ENCODE assay signal across 13 cellular contexts in genomic region chr17:68107373-68107772, GRCh38.
A peak's percentile ranks its signal among the peaks of the same experiment; 100 is the strongest.
DNase-seq lines count a peak whose midpoint lies in the region; ATAC-seq and TF ChIP-seq lines count a peak whose summit lies in the region.
"Had no signal": no experiment of that assay in that cellular context is flagged by ENCODE, and none has a peak within 500 bp of the region (broad histone marks: within the 10 kb centered on the region; RNA-seq: fewer than 3 reads in every experiment).

No MANE protein-coding gene starts in this region.

- TF ChIP-seq CTCF in progenitor cell of endocrine pancreas (IDR thresholded peaks at IDR 0.05; ENCODE audit: unreplicated experiment) (no peak), osteoblast (IDR thresholded peaks at IDR 0.05; ENCODE audit: extremely low read depth, low read depth, low read length) (no peak)

- H3K27me3 ChIP-seq in osteoblast (ENCODE audit: insufficient read depth, low read length): no peaks in the 10 kb centered on the region

- no peak overlapping the region for H2AFZ ChIP-seq in osteoblast (ENCODE audit: low read length)

- intact Hi-C loops in left cardiac atrium (cut with DNase I): no loop called here

- H3K4me1 ChIP-seq in osteoblast (ENCODE audit: insufficient read depth, low read length): no peaks in the 10 kb centered on the region
- H3K4me1 ChIP-seq: BLaER1 had no signal

- H3K27me3 Mint-ChIP-seq in activated naive CD8-positive, alpha-beta T cell: no peaks in the 10 kb centered on the region
- no peaks in the 10 kb centered on the region for H3K27me3 Mint-ChIP-seq in activated naive CD8-positive, alpha-beta T cell treated with anti-CD3 and anti-CD28 coated beads, Interleukin-2, amount 50 U/mL, for 24 hours
- H3K27me3 Mint-ChIP-seq in immature natural killer cell (ENCODE audit: low read depth in 3 of 3) (peaks cover 0 to 1% (median under 1%) of the 10 kb centered on the region in 3 donors), progenitor cell of endocrine pancreas (no peaks in the 10 kb centered on the region)

- H3K36me3 ChIP-seq in osteoblast (ENCODE audit: insufficient read depth, low read length): peaks cover 5% of the 10 kb centered on the region
- H3K36me3 ChIP-seq: BLaER1 had no signal

- no peak for ATAC-seq in activated naive CD8-positive, alpha-beta T cell treated with anti-CD3 and anti-CD28 coated beads, Interleukin-2, amount 50 U/mL, for 24 hours
- peak; percentile 47 to 51 for ATAC-seq in left cardiac atrium
- no peak for ATAC-seq in GM18867 (IDR thresholded peaks at IDR 0.05; ENCODE audit: unreplicated experiment)
- ATAC-seq: HCT116 had no signal

- no peak overlapping the region for H3K27ac ChIP-seq in osteoblast (ENCODE audit: low read depth, low read length)
- H3K27ac ChIP-seq: 22Rv1, BLaER1 had no signal

- no peak overlapping the region for H3K4me3 ChIP-seq in osteoblast (ENCODE audit: insufficient read depth, low read length)
- H3K4me3 ChIP-seq: BLaER1 had no signal

- peak overlapping the region; percentile 1 for H3K4me3 Mint-ChIP-seq in activated naive CD8-positive, alpha-beta T cell
- no peak overlapping the region for H3K4me3 Mint-ChIP-seq in activated naive CD8-positive, alpha-beta T cell treated with anti-CD3 and anti-CD28 coated beads, Interleukin-2, amount 50 U/mL, for 24 hours
- H3K4me3 Mint-ChIP-seq in immature natural killer cell (peak overlapping the region in 2 of 5 donors; percentile 4 to 58), progenitor cell of endocrine pancreas (ENCODE audit: low read depth) (no peak overlapping the region)

- no peaks in the 10 kb centered on the region for H3K9me3 ChIP-seq in osteoblast (ENCODE audit: low read depth, low read length)

- peaks cover 46% of the 10 kb centered on the region for H3K4me1 Mint-ChIP-seq in activated naive CD8-positive, alpha-beta T cell (ENCODE audit: low read depth)
- peaks cover 35% of the 10 kb centered on the region for H3K4me1 Mint-ChIP-seq in activated naive CD8-positive, alpha-beta T cell treated with anti-CD3 and anti-CD28 coated beads, Interleukin-2, amount 50 U/mL, for 24 hours
- H3K4me1 Mint-ChIP-seq in immature natural killer cell (peaks cover 47 to 63% of the 10 kb centered on the region in 2 donors), progenitor cell of endocrine pancreas (ENCODE audit: low read depth) (peaks cover 16% of the 10 kb centered on the region)

- no peak for DNase-seq in activated naive CD8-positive, alpha-beta T cell treated with anti-CD3 and anti-CD28 coated beads, Interleukin-2, amount 50 U/mL, for 24 hours
- DNase-seq in left cardiac atrium: no peak
- DNase-seq in immature natural killer cell: no peak
- no peak for DNase-seq in progenitor cell of endocrine pancreas (ENCODE audit: low spot score, unreplicated experiment)
- no peak for DNase-seq in osteoblast (ENCODE audit: insufficient read length, low spot score, missing footprints)
- DNase-seq in AG08395 (ENCODE audit: low spot score): no peak
- DNase-seq: AML-193, DMS53 had no signal

- peaks cover 3% of the 10 kb centered on the region for H3K36me3 Mint-ChIP-seq in activated naive CD8-positive, alpha-beta T cell
- H3K36me3 Mint-ChIP-seq in activated naive CD8-positive, alpha-beta T cell treated with anti-CD3 and anti-CD28 coated beads, Interleukin-2, amount 50 U/mL, for 24 hours (ENCODE audit: low read depth): peaks cover 11% of the 10 kb centered on the region
- peaks cover 0 to 5% (median 4%) of the 10 kb centered on the region in 3 donors for H3K36me3 Mint-ChIP-seq in immature natural killer cell
- H3K36me3 Mint-ChIP-seq in progenitor cell of endocrine pancreas (ENCODE audit: insufficient read depth): peaks cover 20% of the 10 kb centered on the region

- no peak overlapping the region for H3K27ac Mint-ChIP-seq in activated naive CD8-positive, alpha-beta T cell
- no peak overlapping the region for H3K27ac Mint-ChIP-seq in activated naive CD8-positive, alpha-beta T cell treated with anti-CD3 and anti-CD28 coated beads, Interleukin-2, amount 50 U/mL, for 24 hours
- H3K27ac Mint-ChIP-seq in immature natural killer cell (peak overlapping the region in 5 of 6 donors; percentile 25 to 88 (median 84)), progenitor cell of endocrine pancreas (peak overlapping the region; percentile 27)

- H3K4me2 ChIP-seq in osteoblast (ENCODE audit: insufficient read depth, low read length): no peak overlapping the region
- H3K4me2 ChIP-seq: BLaER1 had no signal

- H4K20me1 ChIP-seq in osteoblast (ENCODE audit: insufficient read depth, low read length): peaks cover 3% of the 10 kb centered on the region
- H4K20me1 ChIP-seq: BLaER1 had no signal

- no peaks in the 10 kb centered on the region for H3K9me3 Mint-ChIP-seq in activated naive CD8-positive, alpha-beta T cell (ENCODE audit: low read depth)
- no peaks in the 10 kb centered on the region for H3K9me3 Mint-ChIP-seq in activated naive CD8-positive, alpha-beta T cell treated with anti-CD3 and anti-CD28 coated beads, Interleukin-2, amount 50 U/mL, for 24 hours
- H3K9me3 Mint-ChIP-seq in immature natural killer cell (no peaks in the 10 kb centered on the region), progenitor cell of endocrine pancreas (ENCODE audit: low read depth) (peaks cover 4% of the 10 kb centered on the region)

- H3K79me2 ChIP-seq in osteoblast (ENCODE audit: insufficient read depth, low read length): peaks cover 53% of the 10 kb centered on the region

Comparison
In these comparisons a context has a peak if more than half of its experiments do, and no peak if none do; other contexts are left out.
1. H3K27ac Mint-ChIP-seq: peak in immature natural killer cell (5 of 6) and progenitor cell of endocrine pancreas (single experiment); none in activated naive CD8-positive, alpha-beta T cell (single experiment) and activated naive CD8-positive, alpha-beta T cell treated with anti-CD3 and anti-CD28 coated beads, Interleukin-2, amount 50 U/mL, for 24 hours (single experiment).
2. ATAC-seq: peak in left cardiac atrium (2 of 2); none in activated naive CD8-positive, alpha-beta T cell treated with anti-CD3 and anti-CD28 coated beads, Interleukin-2, amount 50 U/mL, for 24 hours (single experiment) and GM18867 (single experiment).